10 cellular contexts compared by ENCODE assay signal in the genomic region with DNA sequence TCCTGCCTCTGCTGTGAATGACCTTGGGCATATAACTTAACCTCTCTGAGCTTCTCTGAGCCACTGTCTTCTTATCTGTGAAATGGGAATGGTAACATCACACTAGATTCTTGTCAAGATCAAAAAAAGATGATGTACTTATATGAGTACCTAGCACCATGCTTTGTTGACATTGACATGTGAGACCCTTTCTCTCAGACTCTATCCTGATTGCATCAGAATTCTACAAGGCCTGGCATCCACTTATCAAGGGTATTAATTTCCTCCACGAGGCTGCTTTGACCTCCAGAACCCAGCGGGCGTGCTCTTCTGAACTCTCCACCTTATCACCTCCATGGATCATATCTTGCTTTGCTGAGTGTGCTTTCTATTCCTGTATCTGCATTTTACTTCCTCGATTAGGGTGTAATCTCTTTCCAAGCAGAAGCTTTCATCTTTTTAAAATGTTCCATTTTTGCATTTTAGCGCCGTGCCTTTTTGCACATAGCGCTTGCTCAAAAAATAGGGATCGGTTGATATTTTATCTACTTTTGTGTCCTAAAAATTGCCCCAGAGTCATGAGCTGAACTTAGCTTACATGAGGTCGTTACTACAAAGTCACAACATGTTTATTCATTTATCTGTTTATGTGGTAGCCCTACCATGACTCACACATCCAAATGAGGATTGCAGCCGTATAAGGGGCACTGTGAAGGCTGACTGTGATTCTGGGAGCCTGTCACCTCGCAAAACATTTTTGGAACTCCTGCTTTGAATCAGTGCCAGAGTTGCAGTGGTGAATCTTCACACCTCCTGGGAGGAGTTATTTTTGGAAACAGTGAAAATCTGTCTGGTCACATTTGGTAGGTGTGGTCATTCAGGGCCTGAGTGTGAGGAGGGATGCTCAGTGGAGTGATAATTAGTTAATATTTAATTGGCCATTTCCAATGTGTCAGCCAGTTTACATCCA.
A peak's percentile ranks its signal among the peaks of the same experiment; 100 is the strongest.
DNase-seq lines count a peak whose midpoint lies in the region; ATAC-seq and TF ChIP-seq lines count a peak whose summit lies in the region.
"Had no signal": no experiment of that assay in that cellular context is flagged by ENCODE, and none has a peak within 500 bp of the region (broad histone marks: within the 10 kb centered on the region; RNA-seq: fewer than 3 reads in every experiment).

No MANE protein-coding gene starts in this region.

- TF ChIP-seq POLR2A in Peyer's patch (IDR thresholded peaks at IDR 0.05) = no peak
- no peak for TF ChIP-seq POLR2A in lower leg skin (IDR thresholded peaks at IDR 0.05)

- H3K9me3 ChIP-seq in Peyer's patch (no peaks in the 10 kb centered on the region), left ventricle myocardium inferior (replicated peaks) (no peaks in the 10 kb centered on the region)

- no peaks in the 10 kb centered on the region for H3K36me3 ChIP-seq in Peyer's patch
- no peaks in the 10 kb centered on the region for H3K36me3 ChIP-seq in left ventricle myocardium inferior

- TF ChIP-seq CTCF in Peyer's patch (IDR thresholded peaks at IDR 0.05) (no peak), left ventricle myocardium inferior (IDR thresholded peaks at IDR 0.05; ENCODE audit: borderline replicate concordance) (no peak), lower leg skin (IDR thresholded peaks at IDR 0.05) (no peak)

- no peak overlapping the region for H3K4me3 Mint-ChIP-seq in activated naive CD4-positive, alpha-beta T cell treated with anti-CD3 and anti-CD28 coated beads, Interleukin-2, amount 10 ng/mL, durations not matched to agents 7 days and 5 days

- DNase-seq in AG08395 (ENCODE audit: low spot score) = peak; percentile 75
- DNase-seq in Peyer's patch = no peak
- DNase-seq in left ventricle myocardium inferior = no peak
- DNase-seq in iPS-NIHi11 (ENCODE audit: low spot score) = no peak
- no peak for DNase-seq in activated naive CD4-positive, alpha-beta T cell treated with anti-CD3 and anti-CD28 coated beads, Interleukin-2, amount 10 ng/mL, durations not matched to agents 7 days and 5 days
- DNase-seq in lower leg skin (ENCODE audit: low spot score in 2 of 2) = no peak
- DNase-seq: DMS79, NCI-H1092 treated with DMSO at 0.1 percent for 48 hours had no signal

- peak overlapping the region; percentile 47 to 84 (median 74) for H3K27ac ChIP-seq in Peyer's patch
- peak overlapping the region; percentile 97 for H3K27ac ChIP-seq in left ventricle myocardium inferior (replicated peaks)

- intact Hi-C loops in left ventricle myocardium inferior (cut with micrococcal nuclease) (no loop called here), lower leg skin (cut with DNase I; ENCODE audit: low total_unique reads) (no loop called here)

- CTCF ChIA-PET in activated naive CD4-positive, alpha-beta T cell treated with anti-CD3 and anti-CD28 coated beads, Interleukin-2, amount 10 ng/mL, durations not matched to agents 7 days and 5 days (lab: Charles Lee) = interaction anchor here (1.4 to 2.1 kb wide), 3 partner anchors 8 to 270 kb away, joined by 3 to 8 read pairs (median 5); no protein-coding TSS in a partner anchor

- peaks cover 35% of the 10 kb centered on the region for H3K27me3 Mint-ChIP-seq in activated naive CD4-positive, alpha-beta T cell treated with anti-CD3 and anti-CD28 coated beads, Interleukin-2, amount 10 ng/mL, durations not matched to agents 7 days and 5 days

- peaks cover 45% of the 10 kb centered on the region for H3K4me1 Mint-ChIP-seq in activated naive CD4-positive, alpha-beta T cell treated with anti-CD3 and anti-CD28 coated beads, Interleukin-2, amount 10 ng/mL, durations not matched to agents 7 days and 5 days

- peaks cover 5 to 32% (median 23%) of the 10 kb centered on the region in 4 donors for H3K4me1 ChIP-seq in Peyer's patch
- H3K4me1 ChIP-seq in left ventricle myocardium inferior = peaks cover 59% of the 10 kb centered on the region

- no peak overlapping the region for H3K27ac Mint-ChIP-seq in activated naive CD4-positive, alpha-beta T cell treated with anti-CD3 and anti-CD28 coated beads, Interleukin-2, amount 10 ng/mL, durations not matched to agents 7 days and 5 days

- 50 to 51% methylated on average over 11 of the region's 11 CpGs for WGBS in lower leg skin, 2 donors

- H3K4me3 ChIP-seq in Peyer's patch (no peak overlapping the region), left ventricle myocardium inferior (no peak overlapping the region), lower leg skin (ENCODE audit: low read depth, poor library complexity, severe bottlenecking) (no peak overlapping the region)

- peaks cover 7% of the 10 kb centered on the region for H3K9me3 Mint-ChIP-seq in activated naive CD4-positive, alpha-beta T cell treated with anti-CD3 and anti-CD28 coated beads, Interleukin-2, amount 10 ng/mL, durations not matched to agents 7 days and 5 days

- H3K27me3 ChIP-seq in Peyer's patch (no peaks in the 10 kb centered on the region), left ventricle myocardium inferior (ENCODE audit: low read depth) (no peaks in the 10 kb centered on the region)

- H3K36me3 Mint-ChIP-seq in activated naive CD4-positive, alpha-beta T cell treated with anti-CD3 and anti-CD28 coated beads, Interleukin-2, amount 10 ng/mL, durations not matched to agents 7 days and 5 days = peaks cover 6% of the 10 kb centered on the region

- ATAC-seq in GM19463 (IDR thresholded peaks at IDR 0.05; ENCODE audit: unreplicated experiment) = peak; percentile 41
- no peak for ATAC-seq in HG02678 (IDR thresholded peaks at IDR 0.05; ENCODE audit: unreplicated experiment)
